ENCODE assay signal across 27 cellular contexts in genomic region chr17:38535886-38536285, GRCh38.
"Had no signal": no experiment of that assay in that cellular context is flagged by ENCODE, and none has a peak within 500 bp of the region (broad histone marks: within the 10 kb centered on the region; RNA-seq: fewer than 3 reads in every experiment).

No MANE protein-coding gene starts in this region.

- H3K4me3 Mint-ChIP-seq: activated CD4-positive, alpha-beta memory T cell treated with anti-CD3 and anti-CD28 coated beads for 36 hours; activated CD4-positive, alpha-beta T cell treated with anti-CD3 and anti-CD28 coated beads for 36 hours; activated CD4-positive, alpha-beta T cell treated with anti-CD3 and anti-CD28 coated beads, Interleukin-2, amount 10 ng/mL, durations not matched to agents 24 days and 14 days; activated naive CD4-positive, alpha-beta T cell treated with anti-CD3 and anti-CD28 coated beads for 36 hours; activated naive CD4-positive, alpha-beta T cell treated with anti-CD3 and anti-CD28 coated beads, Interleukin-2, amount 50 U/mL, for 24 hours; activated naive CD8-positive, alpha-beta T cell treated with anti-CD3 and anti-CD28 coated beads for 36 hours; activated naive CD8-positive, alpha-beta T cell treated with anti-CD3 and anti-CD28 coated beads, Interleukin-2, amount 50 U/mL, for 24 hours; activated T-cell treated with anti-CD3 and anti-CD28 coated beads, Interleukin-2, amount 50 U/mL, for 24 hours; activated T-cell treated with anti-CD3 and anti-CD28 coated beads, Interleukin-2, amount 50 U/mL, for 72 hours; effector memory CD8-positive, alpha-beta T cell had no signal

- H3K9me3 Mint-ChIP-seq: activated CD4-positive, alpha-beta memory T cell treated with anti-CD3 and anti-CD28 coated beads for 36 hours; activated CD4-positive, alpha-beta T cell treated with anti-CD3 and anti-CD28 coated beads, Interleukin-2, amount 10 ng/mL, durations not matched to agents 24 days and 14 days; activated naive CD4-positive, alpha-beta T cell treated with anti-CD3 and anti-CD28 coated beads for 36 hours; activated naive CD4-positive, alpha-beta T cell treated with anti-CD3 and anti-CD28 coated beads, Interleukin-2, amount 50 U/mL, for 24 hours; activated naive CD8-positive, alpha-beta T cell treated with anti-CD3 and anti-CD28 coated beads for 36 hours; activated naive CD8-positive, alpha-beta T cell treated with anti-CD3 and anti-CD28 coated beads, Interleukin-2, amount 50 U/mL, for 24 hours; activated T-cell treated with anti-CD3 and anti-CD28 coated beads, Interleukin-2, amount 50 U/mL, for 24 hours; activated T-cell treated with anti-CD3 and anti-CD28 coated beads, Interleukin-2, amount 50 U/mL, for 72 hours; effector memory CD8-positive, alpha-beta T cell had no signal

- ATAC-seq: activated CD4-positive, alpha-beta T cell treated with anti-CD3 and anti-CD28 coated beads for 36 hours; activated naive CD8-positive, alpha-beta T cell treated with anti-CD3 and anti-CD28 coated beads, Interleukin-2, amount 50 U/mL, for 24 hours; activated T-cell treated with anti-CD3 and anti-CD28 coated beads, Interleukin-2, amount 50 U/mL, for 72 hours; body of pancreas; effector memory CD8-positive, alpha-beta T cell had no signal

- H3K4me3 ChIP-seq: adrenal gland, body of pancreas, esophagus squamous epithelium had no signal

- H3K4me1 ChIP-seq: adrenal gland, esophagus squamous epithelium had no signal

- DNase-seq: activated CD4-positive, alpha-beta memory T cell treated with anti-CD3 and anti-CD28 coated beads for 36 hours; activated CD4-positive, alpha-beta T cell treated with anti-CD3 and anti-CD28 coated beads for 36 hours; activated CD4-positive, alpha-beta T cell treated with anti-CD3 and anti-CD28 coated beads, Interleukin-2, amount 10 ng/mL, durations not matched to agents 24 days and 14 days; activated CD4-positive, CD25-positive, alpha-beta regulatory T cell; activated CD4-positive, CD25-positive, alpha-beta regulatory T cell treated with anti-CD3 and anti-CD28 coated beads, Interleukin-2, amount 50 U/mL, for 72 hours; activated CD8-positive, alpha-beta memory T cell treated with anti-CD3 and anti-CD28 coated beads, Interleukin-2, amount 50 U/mL, for 48 hours; activated gamma-delta T cell treated with Interleukin-2 at 50 U/mL for 16 hours; activated naive CD4-positive, alpha-beta T cell treated with anti-CD3 and anti-CD28 coated beads for 36 hours; activated naive CD8-positive, alpha-beta T cell treated with anti-CD3 and anti-CD28 coated beads for 36 hours; activated naive CD8-positive, alpha-beta T cell treated with anti-CD3 and anti-CD28 coated beads, Interleukin-2, amount 50 U/mL, for 24 hours; activated T-cell treated with anti-CD3 and anti-CD28 coated beads for 4 hours; activated T-cell treated with anti-CD3 and anti-CD28 coated beads, Interleukin-2, amount 50 U/mL, for 24 hours; activated T-cell treated with anti-CD3 and anti-CD28 coated beads, Interleukin-2, amount 50 U/mL, for 72 hours; adrenal gland; amygdala; aorta; body of pancreas; caudate nucleus; cortex of kidney; dermis blood vessel endothelial cell; effector CD4-positive, alpha-beta T cell; effector memory CD8-positive, alpha-beta T cell; erythroblast; esophagus squamous epithelium; foreskin melanocyte; T-helper 2 cell had no signal

- H3K36me3 Mint-ChIP-seq: activated CD4-positive, alpha-beta memory T cell treated with anti-CD3 and anti-CD28 coated beads for 36 hours; activated naive CD4-positive, alpha-beta T cell treated with anti-CD3 and anti-CD28 coated beads, Interleukin-2, amount 50 U/mL, for 24 hours; activated naive CD8-positive, alpha-beta T cell treated with anti-CD3 and anti-CD28 coated beads for 36 hours had no signal

- H3K4me1 Mint-ChIP-seq: activated CD4-positive, alpha-beta T cell treated with anti-CD3 and anti-CD28 coated beads for 36 hours; activated CD4-positive, alpha-beta T cell treated with anti-CD3 and anti-CD28 coated beads, Interleukin-2, amount 10 ng/mL, durations not matched to agents 24 days and 14 days; activated naive CD4-positive, alpha-beta T cell treated with anti-CD3 and anti-CD28 coated beads, Interleukin-2, amount 50 U/mL, for 24 hours; activated naive CD8-positive, alpha-beta T cell treated with anti-CD3 and anti-CD28 coated beads for 36 hours; activated naive CD8-positive, alpha-beta T cell treated with anti-CD3 and anti-CD28 coated beads, Interleukin-2, amount 50 U/mL, for 24 hours had no signal

- H3K27ac Mint-ChIP-seq: activated CD4-positive, alpha-beta memory T cell treated with anti-CD3 and anti-CD28 coated beads for 36 hours; activated CD4-positive, alpha-beta T cell treated with anti-CD3 and anti-CD28 coated beads for 36 hours; activated CD4-positive, alpha-beta T cell treated with anti-CD3 and anti-CD28 coated beads, Interleukin-2, amount 10 ng/mL, durations not matched to agents 24 days and 14 days; activated naive CD4-positive, alpha-beta T cell treated with anti-CD3 and anti-CD28 coated beads for 36 hours; activated naive CD4-positive, alpha-beta T cell treated with anti-CD3 and anti-CD28 coated beads, Interleukin-2, amount 50 U/mL, for 24 hours; activated naive CD8-positive, alpha-beta T cell treated with anti-CD3 and anti-CD28 coated beads for 36 hours; activated naive CD8-positive, alpha-beta T cell treated with anti-CD3 and anti-CD28 coated beads, Interleukin-2, amount 50 U/mL, for 24 hours; activated T-cell treated with anti-CD3 and anti-CD28 coated beads, Interleukin-2, amount 50 U/mL, for 24 hours; activated T-cell treated with anti-CD3 and anti-CD28 coated beads, Interleukin-2, amount 50 U/mL, for 72 hours; effector memory CD8-positive, alpha-beta T cell had no signal

- H3K9me3 ChIP-seq: adrenal gland, body of pancreas, esophagus squamous epithelium had no signal

- H3K36me3 ChIP-seq: adrenal gland, esophagus squamous epithelium had no signal

- H3K27ac ChIP-seq: adrenal gland, body of pancreas, esophagus squamous epithelium had no signal
